Comparison of ENCODE assay signal across 2 cellular contexts in the genomic region with DNA sequence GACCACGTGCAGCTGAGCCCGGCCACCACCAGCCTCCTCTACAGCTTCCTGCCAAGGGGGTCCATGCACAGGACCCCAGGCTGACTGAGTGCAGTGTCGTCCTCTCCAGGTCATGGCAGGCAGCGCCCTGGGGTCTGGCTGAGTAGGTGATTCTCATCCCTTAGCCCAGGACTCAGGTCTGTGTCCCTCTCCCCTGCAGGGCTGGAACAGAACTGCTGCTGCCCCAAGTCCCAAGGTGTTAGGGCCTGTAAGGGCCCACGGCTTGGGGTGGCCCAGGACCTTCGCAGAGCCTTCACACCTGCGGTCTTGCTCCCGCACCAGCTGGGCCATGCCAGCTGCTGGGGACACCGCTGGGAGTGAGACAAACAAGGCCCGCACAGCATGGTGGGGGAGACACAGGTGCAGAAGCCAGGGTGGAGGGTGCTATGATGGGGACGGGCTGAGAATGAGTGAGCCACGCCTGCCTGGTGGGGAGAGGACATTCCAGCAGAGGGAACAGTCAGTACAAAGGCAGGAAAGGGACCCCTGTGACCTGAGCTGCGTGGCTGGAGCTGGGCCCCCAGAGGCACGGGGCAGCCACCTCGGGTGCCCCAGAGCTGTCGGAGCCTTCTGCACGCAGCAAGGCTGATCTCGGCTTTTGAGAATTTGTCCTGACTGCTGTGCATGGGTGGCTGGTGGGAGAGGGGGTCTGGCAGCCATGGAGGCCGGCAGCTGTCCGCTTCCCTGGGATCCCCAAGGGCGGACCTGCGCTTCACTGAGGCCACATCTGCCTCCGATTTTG.
TF ChIP-seq lines count a peak whose summit lies in the region.

No MANE protein-coding gene starts in this region.

TF ChIP-seq in GM12878, 131 proteins besides CTCF, POLR2A, EP300 and RAD21:
- TF ChIP-seq, protein P1, sequence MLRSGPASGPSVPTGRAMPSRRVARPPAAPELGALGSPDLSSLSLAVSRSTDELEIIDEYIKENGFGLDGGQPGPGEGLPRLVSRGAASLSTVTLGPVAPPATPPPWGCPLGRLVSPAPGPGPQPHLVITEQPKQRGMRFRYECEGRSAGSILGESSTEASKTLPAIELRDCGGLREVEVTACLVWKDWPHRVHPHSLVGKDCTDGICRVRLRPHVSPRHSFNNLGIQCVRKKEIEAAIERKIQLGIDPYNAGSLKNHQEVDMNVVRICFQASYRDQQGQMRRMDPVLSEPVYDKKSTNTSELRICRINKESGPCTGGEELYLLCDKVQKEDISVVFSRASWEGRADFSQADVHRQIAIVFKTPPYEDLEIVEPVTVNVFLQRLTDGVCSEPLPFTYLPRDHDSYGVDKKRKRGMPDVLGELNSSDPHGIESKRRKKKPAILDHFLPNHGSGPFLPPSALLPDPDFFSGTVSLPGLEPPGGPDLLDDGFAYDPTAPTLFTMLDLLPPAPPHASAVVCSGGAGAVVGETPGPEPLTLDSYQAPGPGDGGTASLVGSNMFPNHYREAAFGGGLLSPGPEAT (IDR thresholded peaks at IDR 0.05; ENCODE audit: low read depth), result no peak
- TF ChIP-seq CHD1 (IDR thresholded peaks at IDR 0.05; ENCODE audit: low read depth, low read length) (no peak), IRF4 (IDR thresholded peaks at IDR 0.05; ENCODE audit: low read depth, low read length) (no peak), CREB1 (IDR thresholded peaks at IDR 0.05; ENCODE audit: low read depth) (no peak)
- TF ChIP-seq, protein P2, sequence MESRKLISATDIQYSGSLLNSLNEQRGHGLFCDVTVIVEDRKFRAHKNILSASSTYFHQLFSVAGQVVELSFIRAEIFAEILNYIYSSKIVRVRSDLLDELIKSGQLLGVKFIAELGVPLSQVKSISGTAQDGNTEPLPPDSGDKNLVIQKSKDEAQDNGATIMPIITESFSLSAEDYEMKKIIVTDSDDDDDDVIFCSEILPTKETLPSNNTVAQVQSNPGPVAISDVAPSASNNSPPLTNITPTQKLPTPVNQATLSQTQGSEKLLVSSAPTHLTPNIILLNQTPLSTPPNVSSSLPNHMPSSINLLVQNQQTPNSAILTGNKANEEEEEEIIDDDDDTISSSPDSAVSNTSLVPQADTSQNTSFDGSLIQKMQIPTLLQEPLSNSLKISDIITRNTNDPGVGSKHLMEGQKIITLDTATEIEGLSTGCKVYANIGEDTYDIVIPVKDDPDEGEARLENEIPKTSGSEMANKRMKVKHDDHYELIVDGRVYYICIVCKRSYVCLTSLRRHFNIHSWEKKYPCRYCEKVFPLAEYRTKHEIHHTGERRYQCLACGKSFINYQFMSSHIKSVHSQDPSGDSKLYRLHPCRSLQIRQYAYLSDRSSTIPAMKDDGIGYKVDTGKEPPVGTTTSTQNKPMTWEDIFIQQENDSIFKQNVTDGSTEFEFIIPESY (IDR thresholded peaks at IDR 0.05), result no peak

TF ChIP-seq in GM12891, 5 proteins besides CTCF, POLR2A, EP300 and RAD21:
- TF ChIP-seq PAX5 (IDR thresholded peaks at IDR 0.05; ENCODE audit: insufficient read depth, low read length, severe bottlenecking) (no peak), TAF1 (IDR thresholded peaks at IDR 0.05; ENCODE audit: low read depth, low read length) (no peak), POLR2AphosphoS5 (IDR thresholded peaks at IDR 0.05; ENCODE audit: low read depth, low read length) (no peak), POU2F2 (IDR thresholded peaks at IDR 0.05; ENCODE audit: low read depth, low read length) (no peak), SPI1 (IDR thresholded peaks at IDR 0.05; ENCODE audit: low read depth, low read length) (no peak)
